Comparison of ENCODE assay signal across 7 cellular contexts in the genomic region with DNA sequence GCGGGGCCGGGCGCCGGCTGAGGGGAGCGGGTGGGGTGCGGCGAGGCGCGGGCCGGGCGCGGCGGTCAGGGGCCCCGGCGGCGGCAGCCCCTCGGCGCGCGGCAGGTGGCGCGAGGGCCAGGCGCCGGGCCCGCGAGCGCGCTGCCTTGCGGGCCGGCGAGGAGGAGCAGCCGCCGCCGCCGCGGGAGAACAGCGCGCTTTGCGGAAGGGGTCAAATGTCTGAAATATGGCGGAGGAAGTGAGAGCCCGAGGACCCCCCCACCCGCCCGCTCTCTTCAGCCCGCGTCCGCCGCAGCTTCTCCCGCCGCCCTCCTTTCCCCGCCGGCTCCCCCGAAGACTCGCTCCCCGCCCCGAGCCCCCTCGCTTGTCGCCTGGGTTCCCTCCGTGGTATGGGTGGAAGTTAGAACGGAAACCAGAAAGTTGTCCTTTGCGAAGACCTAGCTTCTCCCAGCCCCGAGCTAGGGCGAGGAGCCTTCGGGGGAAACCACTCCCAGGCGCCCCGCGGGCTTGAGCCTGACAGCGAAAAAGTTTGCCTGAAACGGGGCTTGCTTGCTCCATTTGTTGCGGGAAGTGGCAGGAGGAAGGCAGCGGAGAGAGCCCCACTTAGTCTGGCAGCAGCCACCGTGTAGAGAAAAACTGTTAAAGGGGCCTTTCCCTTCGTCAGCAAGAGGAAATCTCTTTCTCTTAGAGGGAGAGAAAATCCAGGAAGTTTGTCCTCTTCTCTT. TPM values are rescaled to one million over a fixed set of nuclear protein-coding genes. Genes with fewer than 3 reads are reported as not detected.
DNase-seq lines count a peak whose midpoint lies in the region; ATAC-seq and TF ChIP-seq lines count a peak whose summit lies in the region.

No MANE protein-coding gene starts in this region.

- no peak for TF ChIP-seq CTCF in GM13976 (IDR thresholded peaks at IDR 0.05; ENCODE audit: borderline replicate concordance, control extremely low read depth, extremely low read depth, insufficient read depth, missing control alignments)

- DNase-seq in GM13976 (ENCODE audit: low spot score) (peak; percentile 64), NCI-H2029 (lab: John Stamatoyannopoulos, UW) (peak; percentile 44), dedifferentiated amniotic fluid mesenchymal stem cell (ENCODE audit: extremely low spot score) (peak; percentile 41), left colon (peak; percentile 73 to 75)
- DNase-seq in activated CD4-positive, alpha-beta T cell treated with anti-CD3 and anti-CD28 coated beads, Interleukin-2, amount 10 ng/mL, durations not matched to agents 24 days and 14 days, result peak; percentile 86
- peak; percentile 43 for DNase-seq in stimulated activated CD4-positive, alpha-beta T cell treated with anti-CD3 and anti-CD28 coated beads, Interleukin-1b, Interleukin-23, amount 100 ng/mL, for 48 hours

- H3K27ac Mint-ChIP-seq in activated CD4-positive, alpha-beta T cell treated with anti-CD3 and anti-CD28 coated beads, Interleukin-2, amount 10 ng/mL, durations not matched to agents 24 days and 14 days, result peak overlapping the region; percentile 98

- H3K27me3 Mint-ChIP-seq in activated CD4-positive, alpha-beta T cell treated with anti-CD3 and anti-CD28 coated beads, Interleukin-2, amount 10 ng/mL, durations not matched to agents 24 days and 14 days, result no peaks in the 10 kb centered on the region

- peak overlapping the region; percentile 99 for H3K4me3 Mint-ChIP-seq in activated CD4-positive, alpha-beta T cell treated with anti-CD3 and anti-CD28 coated beads, Interleukin-2, amount 10 ng/mL, durations not matched to agents 24 days and 14 days

- ATAC-seq in HG02588 (IDR thresholded peaks at IDR 0.05; ENCODE audit: unreplicated experiment) (peak; percentile 32), left colon (peak; percentile 58)

- in situ Hi-C loops in GM13976 (cut with MboI; ENCODE audit: low sequenced_read_pairs, unreplicated experiment), result no loop called here

- H3K36me3 Mint-ChIP-seq in activated CD4-positive, alpha-beta T cell treated with anti-CD3 and anti-CD28 coated beads, Interleukin-2, amount 10 ng/mL, durations not matched to agents 24 days and 14 days (ENCODE audit: low read depth), result peaks cover 41% of the 10 kb centered on the region

- H3K4me1 Mint-ChIP-seq in activated CD4-positive, alpha-beta T cell treated with anti-CD3 and anti-CD28 coated beads, Interleukin-2, amount 10 ng/mL, durations not matched to agents 24 days and 14 days, result peaks cover 40% of the 10 kb centered on the region

- no peaks in the 10 kb centered on the region for H3K9me3 Mint-ChIP-seq in activated CD4-positive, alpha-beta T cell treated with anti-CD3 and anti-CD28 coated beads, Interleukin-2, amount 10 ng/mL, durations not matched to agents 24 days and 14 days

- intact Hi-C loops in activated CD4-positive, alpha-beta T cell treated with anti-CD3 and anti-CD28 coated beads, Interleukin-2, amount 10 ng/mL, durations not matched to agents 24 days and 14 days (cut with micrococcal nuclease), result loop anchor here (2.0 to 10.0 kb wide), 6 partner anchors 46 to 544 kb away; a partner anchor contains a TSS
- intact Hi-C loops in left colon (cut with DNase I, micrococcal nuclease), result loop anchor here in 1 of 2 donors (10.0 kb wide), 1 partner anchor 176 kb away; no protein-coding TSS in a partner anchor

RNA-seq across cellular contexts. Expression of a gene that starts 0.6 kb away (rescaled TPM):
- 207 and 209 TPM in 2 replicates for total RNA-seq in activated CD4-positive, alpha-beta T cell treated with anti-CD3 and anti-CD28 coated beads, Interleukin-2, amount 10 ng/mL, durations not matched to agents 24 days and 14 days
- 100 to 1,000 TPM; 121 to 182 TPM for total RNA-seq in left colon

Comparison
In these comparisons a context has a peak if more than half of its experiments do, and no peak if none do; other contexts are left out.
1. Peak in every context shown above with its lines: DNase-seq and ATAC-seq.